26 cellular contexts compared by ENCODE assay signal in genomic region chr7:45691155-45691656, GRCh38.
A peak's percentile ranks its signal among the peaks of the same experiment; 100 is the strongest.
DNase-seq lines count a peak whose midpoint lies in the region; ATAC-seq and TF ChIP-seq lines count a peak whose summit lies in the region.
"Had no signal": no experiment of that assay in that cellular context is flagged by ENCODE, and none has a peak within 500 bp of the region (broad histone marks: within the 10 kb centered on the region; RNA-seq: fewer than 3 reads in every experiment).

No MANE protein-coding gene starts in this region.

- no peak for TF ChIP-seq CTCF in liver (IDR thresholded peaks at IDR 0.05; ENCODE audit: low read depth, low read length, missing input control)

- no peaks in the 10 kb centered on the region for H3K9me3 ChIP-seq in liver (ENCODE audit: control insufficient read depth in 4 of 4, low read length in 3 of 4)
- H3K9me3 ChIP-seq: ovary had no signal

- H3K4me3 ChIP-seq in liver (ENCODE audit: low read depth in 1 of 3, low read length in 3 of 3), result peak overlapping the region; percentile 66 to 97 (median 86)
- H3K4me3 ChIP-seq: heart right ventricle, ovary, skin epidermis had no signal

- H3K27ac ChIP-seq in liver (ENCODE audit: low read depth in 1 of 2, low read length in 2 of 2), result peak overlapping the region; percentile 90 to 98
- H3K27ac ChIP-seq: brain microvascular endothelial cell, heart right ventricle, ovary, skin epidermis had no signal

- no peaks in the 10 kb centered on the region for H3K27me3 ChIP-seq in liver (ENCODE audit: control insufficient read depth in 4 of 4, insufficient read depth in 4 of 4, low read length in 3 of 4)
- H3K27me3 ChIP-seq: brain microvascular endothelial cell, heart right ventricle, ovary had no signal

- peaks cover 0 to 3% (median 0%) of the 10 kb centered on the region in 4 donors for H3K36me3 ChIP-seq in liver (ENCODE audit: control insufficient read depth in 4 of 4, insufficient read depth in 3 of 4, low read depth in 1 of 4, low read length in 3 of 4)
- H3K36me3 ChIP-seq: brain microvascular endothelial cell, ovary had no signal

- peak; percentile 79 for DNase-seq in HuH-7.5 (ENCODE audit: low spot score)
- DNase-seq in SW480 (ENCODE audit: low spot score), result peak; percentile 76
- DNase-seq in stimulated activated CD8-positive, alpha-beta memory T cell treated with anti-CD3 and anti-CD28 coated beads, Interleukin-4, amount 100 ng/mL, for 48 hours, result peak; percentile 6
- DNase-seq in cerebellar nuclear complex (lab: John Stamatoyannopoulos, UW), result no peak
- DNase-seq: activated CD4-positive, alpha-beta T cell treated with anti-CD3 and anti-CD28 coated beads, Interleukin-2, amount 50 U/mL, for 1 hour; activated CD8-positive, alpha-beta memory T cell treated with anti-CD3 and anti-CD28 coated beads, Interleukin-2, amount 50 U/mL, for 4 hours; AML-193; brain microvascular endothelial cell; COR-L47; cortex of kidney; EL; heart right ventricle; NCI-H1105 treated with DMSO at 0.1 percent for 48 hours; NCI-H2107; NCI-H524; OCI-M1; SHP77; stimulated activated CD4-positive, alpha-beta T cell treated with anti-CD3 and anti-CD28 coated beads, Interleukin-2, amount 100 ng/mL, for 48 hours; stimulated activated naive CD8-positive, alpha-beta T cell treated with anti-CD3 and anti-CD28 coated beads, Interleukin-15, amount 100 ng/mL, for 72 hours had no signal

- peaks cover 12 to 53% (median 41%) of the 10 kb centered on the region in 4 donors for H3K4me1 ChIP-seq in liver (ENCODE audit: control insufficient read depth in 4 of 4, insufficient read depth in 4 of 4, low read length in 3 of 4)

- WGBS in liver, result 34% methylated on average over 6 of the region's 6 CpGs

- peak; percentile 27 to 62 for TF ChIP-seq RAD21 in liver (IDR thresholded peaks at IDR 0.05)

- ATAC-seq in GM21360 (IDR thresholded peaks at IDR 0.05; ENCODE audit: unreplicated experiment) (no peak), GM21576 (IDR thresholded peaks at IDR 0.05; ENCODE audit: unreplicated experiment) (no peak)
- ATAC-seq: HCT116; heart right ventricle; natural killer cell treated with Interleukin-12 subunit alpha and Interleukin-12 subunit beta and Interleukin-15 and Interleukin-18, amount 100 ng/mL, for 72 hours; stimulated activated naive CD8-positive, alpha-beta T cell treated with anti-CD3 and anti-CD28 coated beads, Interleukin-15, amount 100 ng/mL, for 72 hours had no signal

- H3K9ac ChIP-seq in liver (ENCODE audit: low read depth in 1 of 2, low read length in 2 of 2), result peak overlapping the region; percentile 85 to 98

TF ChIP-seq in liver, 16 proteins besides CTCF, POLR2A, EP300 and RAD21:
- TF ChIP-seq RXRA (IDR thresholded peaks at IDR 0.05) (peak; percentile 97 to 98), HNF4A (conservative IDR thresholded peaks at IDR 0.05) (peak; percentile 99), YY1 (IDR thresholded peaks at IDR 0.05) (peak; percentile 96), TAF1 (conservative IDR thresholded peaks at IDR 0.05) (no peak), REST (IDR thresholded peaks at IDR 0.05) (peak; percentile 90), FOXA2 (IDR thresholded peaks at IDR 0.05) (peak; percentile 96), EGR1 (IDR thresholded peaks at IDR 0.05; ENCODE audit: low read depth in 2 of 2) (peak in 1 of 2 donors; percentile 85), NR2F2 (IDR thresholded peaks at IDR 0.05) (peak; percentile 49), ZBTB33 (IDR thresholded peaks at IDR 0.05) (peak; percentile 93), JUND (IDR thresholded peaks at IDR 0.05) (peak; percentile 80 to 89), FOXA1 (IDR thresholded peaks at IDR 0.05) (peak; percentile 99), SP1 (IDR thresholded peaks at IDR 0.05) (peak; percentile 98), HNF4G (IDR thresholded peaks at IDR 0.05) (peak; percentile 95), MAX (IDR thresholded peaks at IDR 0.05) (peak; percentile 98), GABPA (IDR thresholded peaks at IDR 0.05 in 1 of 2, conservative IDR thresholded peaks at IDR 0.05 in 1 of 2) (peak in 1 of 2 donors; percentile 37)
- TF ChIP-seq, protein P1, sequence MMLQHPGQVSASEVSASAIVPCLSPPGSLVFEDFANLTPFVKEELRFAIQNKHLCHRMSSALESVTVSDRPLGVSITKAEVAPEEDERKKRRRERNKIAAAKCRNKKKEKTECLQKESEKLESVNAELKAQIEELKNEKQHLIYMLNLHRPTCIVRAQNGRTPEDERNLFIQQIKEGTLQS (IDR thresholded peaks at IDR 0.05), result peak; percentile 68

Comparison
In these comparisons a context has a peak if more than half of its experiments do, and no peak if none do; other contexts are left out.
1. DNase-seq: peak in HuH-7.5 (single experiment), SW480 (single experiment) and stimulated activated CD8-positive, alpha-beta memory T cell treated with anti-CD3 and anti-CD28 coated beads, Interleukin-4, amount 100 ng/mL, for 48 hours (single experiment); none in cerebellar nuclear complex (0 of 2).